27 cellular contexts compared by ENCODE assay signal in the genomic region with DNA sequence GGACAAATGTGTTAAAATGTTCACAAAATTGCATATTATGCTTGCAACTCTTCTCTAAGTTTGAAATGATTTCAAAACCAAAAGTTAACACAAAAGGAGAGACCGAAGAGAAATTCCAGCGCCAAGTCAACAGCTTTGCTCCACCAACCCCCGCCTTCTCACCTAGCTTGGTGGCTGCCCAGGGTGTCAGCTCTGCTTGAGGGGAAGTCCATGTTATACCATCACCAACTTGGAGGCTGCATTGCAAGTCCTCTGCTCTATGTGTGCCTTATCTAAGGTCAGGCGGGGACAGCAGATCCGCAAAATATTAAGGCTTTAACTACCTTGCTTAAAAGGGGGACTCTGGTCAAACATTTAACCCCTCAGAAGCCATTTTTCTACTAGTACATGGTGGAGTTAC. TPM values are rescaled to one million over a fixed set of nuclear protein-coding genes. Genes with fewer than 3 reads are reported as not detected.
"Had no signal": no experiment of that assay in that cellular context is flagged by ENCODE, and none has a peak within 500 bp of the region (broad histone marks: within the 10 kb centered on the region; RNA-seq: fewer than 3 reads in every experiment).

No MANE protein-coding gene starts in this region.

- H3K4me3 Mint-ChIP-seq: activated B cell treated with CpG ODN at 0.5 μM for 24 hours; activated CD4-positive, alpha-beta T cell treated with anti-CD3 and anti-CD28 coated beads for 36 hours; activated naive CD8-positive, alpha-beta T cell; activated T-cell treated with anti-CD3 and anti-CD28 coated beads, Interleukin-2, amount 50 U/mL, for 24 hours; naive B cell; stimulated activated naive CD8-positive, alpha-beta T cell treated with anti-CD3 and anti-CD28 coated beads, Interleukin-15, Interleukin-2, amounts not matched to agents 100 ng/mL and 50 ng/mL, for 24 hours; T-helper 1 cell treated with Interleukin-12 subunit alpha and Interleukin-12 subunit beta and Interleukin-4 antibody, amounts not matched to agents 30 μg/mL and 1 μg/mL, for 36 hours had no signal

- H3K4me1 Mint-ChIP-seq: activated B cell treated with CpG ODN at 0.5 μM for 24 hours; activated CD4-positive, alpha-beta T cell treated with anti-CD3 and anti-CD28 coated beads for 36 hours; naive B cell had no signal

- H3K4me3 ChIP-seq: adrenal gland, hepatocyte, ovary, prostate gland, thyroid gland, uterus had no signal

- ATAC-seq: activated CD4-positive, alpha-beta T cell treated with anti-CD3 and anti-CD28 coated beads for 36 hours; esophagus mucosa had no signal

- H3K27ac Mint-ChIP-seq: activated B cell treated with CpG ODN at 0.5 μM for 24 hours; activated CD4-positive, alpha-beta T cell treated with anti-CD3 and anti-CD28 coated beads for 36 hours; activated naive CD8-positive, alpha-beta T cell; activated T-cell treated with anti-CD3 and anti-CD28 coated beads, Interleukin-2, amount 50 U/mL, for 24 hours; activated T-helper 2 cell treated with anti-CD3 and anti-CD28 coated beads, Interferon-gamma antibody, Interleukin-2, Interleukin-4, amounts not matched to agents 10 μg/mL and 5 μg/mL and 100 μg/mL, durations not matched to agents 14 hours and 24 hours and 36 hours; stimulated activated naive CD8-positive, alpha-beta T cell treated with anti-CD3 and anti-CD28 coated beads, Interleukin-15, Interleukin-2, amounts not matched to agents 100 ng/mL and 50 ng/mL, for 24 hours; T-helper 1 cell treated with Interleukin-12 subunit alpha and Interleukin-12 subunit beta and Interleukin-4 antibody, amounts not matched to agents 30 μg/mL and 1 μg/mL, for 36 hours had no signal

- H3K27me3 ChIP-seq: adrenal gland, hepatocyte, ovary, thyroid gland, uterus had no signal

- H3K36me3 ChIP-seq: adrenal gland, ovary, prostate gland, thyroid gland, uterus had no signal

- DNase-seq: activated B cell treated with CpG ODN at 0.5 μM for 24 hours; activated CD4-positive, alpha-beta T cell treated with anti-CD3 and anti-CD28 coated beads for 36 hours; activated CD4-positive, alpha-beta T cell treated with anti-CD3 and anti-CD28 coated beads, Interleukin-2, amount 50 U/mL, for 4 hours; activated CD8-positive, alpha-beta memory T cell treated with anti-CD3 and anti-CD28 coated beads for 24 hours; activated CD8-positive, alpha-beta memory T cell treated with anti-CD3 and anti-CD28 coated beads, Interleukin-2, amount 50 U/mL, for 4 hours; activated naive CD4-positive, alpha-beta T cell; activated T-cell treated with anti-CD3 and anti-CD28 coated beads, Interleukin-2, amount 50 U/mL, for 24 hours; adrenal gland; central memory CD4-positive, alpha-beta T cell; dermis blood vessel endothelial cell; effector CD8-positive, alpha-beta T cell; foreskin melanocyte; kidney glomerular epithelial cell; naive B cell; ovary; stimulated activated CD4-positive, alpha-beta T cell treated with anti-CD3 and anti-CD28 coated beads, Interleukin-4, amount 100 ng/mL, for 4 hours; substantia nigra; T1000; thyroid gland; uterus had no signal

- H3K27me3 Mint-ChIP-seq: activated T-cell treated with anti-CD3 and anti-CD28 coated beads, Interleukin-2, amount 50 U/mL, for 24 hours had no signal

- H3K27ac ChIP-seq: adrenal gland, hepatocyte, ovary, prostate gland, thyroid gland, uterus had no signal

- H3K36me3 Mint-ChIP-seq: activated naive CD8-positive, alpha-beta T cell; naive B cell had no signal

- H3K9me3 Mint-ChIP-seq: activated B cell treated with CpG ODN at 0.5 μM for 24 hours; activated T-cell treated with anti-CD3 and anti-CD28 coated beads, Interleukin-2, amount 50 U/mL, for 24 hours; activated T-helper 2 cell treated with anti-CD3 and anti-CD28 coated beads, Interferon-gamma antibody, Interleukin-2, Interleukin-4, amounts not matched to agents 10 μg/mL and 5 μg/mL and 100 μg/mL, durations not matched to agents 14 hours and 24 hours and 36 hours; stimulated activated naive CD8-positive, alpha-beta T cell treated with anti-CD3 and anti-CD28 coated beads, Interleukin-15, Interleukin-2, amounts not matched to agents 100 ng/mL and 50 ng/mL, for 24 hours; T-helper 1 cell treated with Interleukin-12 subunit alpha and Interleukin-12 subunit beta and Interleukin-4 antibody, amounts not matched to agents 30 μg/mL and 1 μg/mL, for 36 hours had no signal

- H3K9me3 ChIP-seq: adrenal gland, ovary, prostate gland, thyroid gland, uterus had no signal

- H3K4me1 ChIP-seq: adrenal gland, prostate gland, uterus had no signal

RNA-seq across cellular contexts. Expression of gene CCNJL, which starts 14.6 kb away (rescaled TPM):
- total RNA-seq: activated CD4-positive, alpha-beta T cell treated with anti-CD3 and anti-CD28 coated beads for 36 hours; activated T-helper 2 cell treated with anti-CD3 and anti-CD28 coated beads, Interferon-gamma antibody, Interleukin-2, Interleukin-4, amounts not matched to agents 10 μg/mL and 5 μg/mL and 100 μg/mL, durations not matched to agents 14 hours and 24 hours and 36 hours had no signal
